ENCODE assay signal across 14 cellular contexts in genomic region chrX:140661657-140662056, GRCh38. TPM values are rescaled to one million over a fixed set of nuclear protein-coding genes. Genes with fewer than 3 reads are reported as not detected.
A peak's percentile ranks its signal among the peaks of the same experiment; 100 is the strongest.
DNase-seq lines count a peak whose midpoint lies in the region; ATAC-seq, FAIRE-seq and TF ChIP-seq lines count a peak whose summit lies in the region.
"Had no signal": no experiment of that assay in that cellular context is flagged by ENCODE, and none has a peak within 500 bp of the region (broad histone marks: within the 10 kb centered on the region; RNA-seq: fewer than 3 reads in every experiment).

No MANE protein-coding gene starts in this region.

- H3K4me1 Mint-ChIP-seq in astrocyte (ENCODE audit: low read depth, unreplicated experiment) = no peaks in the 10 kb centered on the region

- no peak for TF ChIP-seq POLR2A in A549 (IDR thresholded peaks at IDR 0.05; ENCODE audit: low read length)

- H3K9me3 ChIP-seq in A549 = no peaks in the 10 kb centered on the region
- no peaks in the 10 kb centered on the region for H3K9me3 ChIP-seq in HEK293 (ENCODE audit: control insufficient read depth, insufficient read depth, low read depth, low read length)
- H3K9me3 ChIP-seq in astrocyte (ENCODE audit: insufficient read depth, low read depth, low read length) = no peaks in the 10 kb centered on the region
- no peaks in the 10 kb centered on the region for H3K9me3 ChIP-seq in left lung
- H3K9me3 ChIP-seq: tibial artery had no signal

- intact Hi-C loops in left lung (cut with DNase I) = no loop called here

- peak; percentile 12 to 40; a peak in 2 of 5 replicates for TF ChIP-seq RAD21 in A549 (conservative IDR thresholded peaks at IDR 0.05 in 1 of 2, IDR thresholded peaks at IDR 0.05 in 1 of 2)

- H3K36me3 ChIP-seq in HEK293 (ENCODE audit: control insufficient read depth in 2 of 2, insufficient read depth in 1 of 2, low read length in 2 of 2) (no peaks in the 10 kb centered on the region), astrocyte (ENCODE audit: insufficient read depth, low read length) (no peaks in the 10 kb centered on the region), left lung (no peaks in the 10 kb centered on the region)
- H3K36me3 ChIP-seq: tibial artery had no signal

- no peaks in the 10 kb centered on the region for H3K79me2 ChIP-seq in astrocyte (ENCODE audit: insufficient read depth, low read length)

- H3K27ac ChIP-seq in A549 (no peak overlapping the region), HEK293 (ENCODE audit: extremely low read depth, low read depth, low read length) (no peak overlapping the region), astrocyte (ENCODE audit: low read depth, low read length) (no peak overlapping the region), left lung (no peak overlapping the region)
- H3K27ac ChIP-seq: tibial artery had no signal

- POLR2A ChIA-PET in A549 (lab: Yijun Ruan, JAX) = no interaction called here
- POLR2A ChIA-PET in HEK293 (lab: Yijun Ruan, JAX) = no interaction called here

- H3K9me3 Mint-ChIP-seq in astrocyte (ENCODE audit: unreplicated experiment) = no peaks in the 10 kb centered on the region
- H3K9me3 Mint-ChIP-seq: activated T-helper 1 cell treated with anti-CD3 and anti-CD28 coated beads, Interleukin-12 subunit alpha, Interleukin-12 subunit beta, Interleukin-2, Interleukin-4 antibody, amounts not matched to agents 30 ng/mL and 10 ng/mL and 1 ng/mL, durations not matched to agents 14 hours and 24 hours and 36 hours had no signal

- H4K20me1 ChIP-seq in astrocyte (ENCODE audit: insufficient read depth, low read length) = no peaks in the 10 kb centered on the region

- no peaks in the 10 kb centered on the region for H3K27me3 ChIP-seq in astrocyte (ENCODE audit: insufficient read depth, low read length)
- H3K27me3 ChIP-seq in left lung = no peaks in the 10 kb centered on the region
- H3K27me3 ChIP-seq: tibial artery had no signal

- no peak overlapping the region for H3K4me3 Mint-ChIP-seq in astrocyte (ENCODE audit: unreplicated experiment)
- H3K4me3 Mint-ChIP-seq: activated T-helper 1 cell treated with anti-CD3 and anti-CD28 coated beads, Interleukin-12 subunit alpha, Interleukin-12 subunit beta, Interleukin-2, Interleukin-4 antibody, amounts not matched to agents 30 ng/mL and 10 ng/mL and 1 ng/mL, durations not matched to agents 14 hours and 24 hours and 36 hours had no signal

- peaks cover 7% of the 10 kb centered on the region for H3K27me3 Mint-ChIP-seq in astrocyte (ENCODE audit: low read depth, unreplicated experiment)

- H3K4me1 ChIP-seq in A549 (no peaks in the 10 kb centered on the region), HEK293 (ENCODE audit: control insufficient read depth, insufficient read depth, low read length) (no peaks in the 10 kb centered on the region), astrocyte (ENCODE audit: insufficient read depth, low read length) (no peaks in the 10 kb centered on the region), left lung (no peaks in the 10 kb centered on the region)
- H3K4me1 ChIP-seq: tibial artery had no signal

- H3K36me3 Mint-ChIP-seq in astrocyte (ENCODE audit: low read depth, unreplicated experiment) = no peaks in the 10 kb centered on the region

- no peak overlapping the region for H3K27ac Mint-ChIP-seq in astrocyte (ENCODE audit: unreplicated experiment)
- H3K27ac Mint-ChIP-seq: activated T-helper 1 cell treated with anti-CD3 and anti-CD28 coated beads, Interleukin-12 subunit alpha, Interleukin-12 subunit beta, Interleukin-2, Interleukin-4 antibody, amounts not matched to agents 30 ng/mL and 10 ng/mL and 1 ng/mL, durations not matched to agents 14 hours and 24 hours and 36 hours had no signal

- no peak overlapping the region for H3K9ac ChIP-seq in astrocyte (ENCODE audit: low read length)

- no peak for TF ChIP-seq CTCF in A549 (IDR thresholded peaks at IDR 0.05)
- TF ChIP-seq CTCF in HEK293 (tag by site-specific recombination; IDR thresholded peaks at IDR 0.05) = 0 out of 2 replicates have a peak, but pooled peaks have one; percentile 18
- peak; percentile 25 for TF ChIP-seq CTCF in astrocyte (IDR thresholded peaks at IDR 0.05; ENCODE audit: insufficient read depth, low read depth, low read length)
- TF ChIP-seq CTCF in left lung (IDR thresholded peaks at IDR 0.05) = no peak

- no peak for DNase-seq in A549 (ENCODE audit: low read depth in 1 of 2, low spot score in 1 of 2)
- DNase-seq in astrocyte (ENCODE audit: low read depth) = no peak
- no peak for DNase-seq in left lung
- DNase-seq in left lobe of liver (ENCODE audit: low spot score) = no peak
- DNase-seq in NCI-H1092 treated with DMSO at 0.1 percent for 48 hours (lab: John Stamatoyannopoulos, UW) = no peak
- DNase-seq: activated CD4-positive, alpha-beta T cell treated with anti-CD3 and anti-CD28 coated beads for 4 hours; erythroblast; NCI-H1694 treated with DMSO at 0.1 percent for 48 hours; tibial artery had no signal

- H3K4me2 ChIP-seq in A549 (no peak overlapping the region), astrocyte (ENCODE audit: low read length) (no peak overlapping the region)

- WGBS in A549 (ENCODE audit: missing lambda C conversion rate) = 2% methylated on average over 3 of the region's 3 CpGs

- ATAC-seq in A549 (no peak), left lung (peak; percentile 57), GM21360 (IDR thresholded peaks at IDR 0.05; ENCODE audit: unreplicated experiment) (no peak), HG02588 (IDR thresholded peaks at IDR 0.05; ENCODE audit: unreplicated experiment) (no peak), left lobe of liver (no peak)

- no peak overlapping the region for H2AFZ ChIP-seq in astrocyte (ENCODE audit: low read depth, low read length)

- no peak overlapping the region for H3K4me3 ChIP-seq in A549
- no peak overlapping the region for H3K4me3 ChIP-seq in HEK293 (ENCODE audit: low read depth, low read length)
- no peak overlapping the region for H3K4me3 ChIP-seq in astrocyte (ENCODE audit: insufficient read depth, low read depth, low read length)
- no peak overlapping the region for H3K4me3 ChIP-seq in left lung
- H3K4me3 ChIP-seq: tibial artery had no signal

- TF ChIP-seq EP300 in A549 (IDR thresholded peaks at IDR 0.05) = no peak

- FAIRE-seq in A549 (lab: Jason Lieb, UNC) = peak; percentile 77
- peak; percentile 97 for FAIRE-seq in astrocyte (lab: Jason Lieb, UNC)

- CTCF ChIA-PET in A549 (lab: Yijun Ruan, JAX) (interaction anchor here (1.0 to 1.5 kb wide), 3 partner anchors 88 to 1980 kb away, joined by 3 to 5 read pairs (median 3); no protein-coding TSS in a partner anchor), HEK293 (lab: Yijun Ruan, JAX) (interaction anchor here (0.5 to 1.9 kb wide), 10 partner anchors 84 to 627 kb away, joined by 3 to 7 read pairs (median 4); no protein-coding TSS in a partner anchor)

TF ChIP-seq in A549, 52 proteins besides CTCF, POLR2A, EP300 and RAD21 (continues in another document):
- TF ChIP-seq HMGXB4 (CRISPR knock-in tag; IDR thresholded peaks at IDR 0.05; ENCODE audit: borderline replicate concordance) (no peak), MAZ (IDR thresholded peaks at IDR 0.05; ENCODE audit: borderline replicate concordance, low read depth, low read length) (no peak), TP53 (CRISPR knock-in tag; IDR thresholded peaks at IDR 0.05) (no peak), HEYL (CRISPR knock-in tag; IDR thresholded peaks at IDR 0.05) (no peak), FOSL2 (IDR thresholded peaks at IDR 0.05) (no peak), FOSL2 (CRISPR knock-in tag; IDR thresholded peaks at IDR 0.05) (no peak), FOSB (CRISPR knock-in tag; IDR thresholded peaks at IDR 0.05) (no peak), NPAS2 (CRISPR knock-in tag; IDR thresholded peaks at IDR 0.05; ENCODE audit: borderline replicate concordance) (no peak)

TF ChIP-seq in HEK293, 187 proteins besides CTCF, POLR2A, EP300 and RAD21:
- TF ChIP-seq ZFP37 (tag by site-specific recombination; IDR thresholded peaks at IDR 0.05) (no peak), ZNF654 (tag by site-specific recombination; IDR thresholded peaks at IDR 0.05; ENCODE audit: low read depth) (peak; percentile 42), ZBTB6 (tag by site-specific recombination; IDR thresholded peaks at IDR 0.05) (no peak), ZNF398 (tag by site-specific recombination; IDR thresholded peaks at IDR 0.05) (no peak), ZNF404 (tag by site-specific recombination; IDR thresholded peaks at IDR 0.05) (no peak)

RNA-seq across cellular contexts. Expression of gene LINC00632, which starts 47.9 kb away (rescaled TPM):
- polyA plus RNA-seq in A549 (2011; rRNA removed) (23.9 and 37.8 TPM in 2 replicates), A549 (2017; fragmentation: RNase III; extraction: RNeasy Plus Mini Kit Qiagen cat#74134 plus additional on column Dnase treatment) (2.1 to 2.7 TPM (median 2.3 TPM) in 3 replicates)
- polyA plus RNA-seq in A549 (2012; cell fraction: cytosol; rRNA removed) = 6.2 and 7.5 TPM in 2 replicates
- polyA plus RNA-seq in A549 (2012; cell fraction: nucleus; rRNA removed) = 1.6 and 2.1 TPM in 2 replicates
- polyA minus RNA-seq in A549 (2011; rRNA and poly(A)+ RNA removed) = 10.1 and 11.4 TPM in 2 replicates
- total RNA-seq in astrocyte (318 and 375 TPM in 2 replicates), left lung (100 to 1,000 TPM; 159 to 458 TPM), left lobe of liver (2.3 TPM)
- total RNA-seq: HT-29 had no signal

Comparison
In these comparisons a context has a peak if more than half of its experiments do, and no peak if none do; other contexts are left out.
1. CTCF ChIP-seq: peak in HEK293 (single experiment) and astrocyte (single experiment); none in A549 (single experiment) and left lung (0 of 2).
2. RNA of gene LINC00632, which starts 47.9 kb away (total RNA-seq): 159 to 458 TPM in left lung and 318 to 375 TPM in astrocyte; 2.3 TPM in left lobe of liver (single experiment); every median in the first group is over 10 times any median in the second.
3. Of the 5 proteins assayed by ChIP-seq in both HEK293 and A549: peak only in HEK293: CTCF; only in A549: none; in both: none; in neither: 4.